ENCODE assay signal across 1 cellular context in the genomic region with DNA sequence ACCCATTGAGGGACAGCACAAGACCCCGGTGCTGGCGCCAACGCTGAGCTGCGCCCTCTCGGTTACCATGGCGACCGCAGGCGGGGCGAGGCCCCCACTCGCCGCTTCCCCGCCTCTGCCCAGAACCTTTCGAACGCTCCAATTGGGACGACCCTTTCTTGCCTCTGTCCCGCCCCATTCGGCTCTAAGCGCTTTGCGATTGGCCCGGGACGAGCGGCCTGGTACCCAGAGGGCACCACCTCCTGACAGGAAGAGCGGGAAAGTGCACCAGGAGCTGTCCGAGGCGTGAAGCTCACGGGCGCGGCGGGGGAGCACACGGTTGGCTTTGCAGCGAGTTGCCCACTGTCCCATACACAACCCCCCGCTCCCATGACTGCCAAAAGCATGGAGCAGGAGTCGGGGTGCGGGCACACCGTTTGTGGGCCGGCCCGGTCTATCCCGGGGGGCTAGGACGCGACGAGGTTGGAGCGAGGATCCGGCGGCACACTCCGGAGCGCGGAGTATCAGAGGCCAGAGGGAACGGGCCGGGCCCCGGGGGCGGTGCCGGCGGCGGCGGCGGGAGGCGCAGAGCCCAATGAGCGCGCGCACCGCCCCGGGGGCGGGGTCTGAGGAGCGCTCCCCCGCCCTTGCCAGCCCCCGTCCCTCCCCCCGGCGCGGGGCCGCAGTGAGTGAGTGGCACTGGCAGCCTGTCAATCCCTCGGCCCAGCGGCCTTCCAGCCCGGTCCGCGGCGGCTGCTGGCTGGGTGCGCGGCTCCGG.
TF ChIP-seq lines count a peak whose summit lies in the region.

No MANE protein-coding gene starts in this region.

TF ChIP-seq in GM12878, 131 proteins besides CTCF, POLR2A, EP300 and RAD21 (continued from another document and continues in another):
- TF ChIP-seq RELB (IDR thresholded peaks at IDR 0.05; ENCODE audit: low read depth) (0 out of 2 replicates have a peak, but pooled peaks have one; percentile 33), MTA3 (IDR thresholded peaks at IDR 0.05; ENCODE audit: borderline replicate concordance, low read length) (no peak), NR2F1 (conservative IDR thresholded peaks at IDR 0.05) (no peak), TCF12 (IDR thresholded peaks at IDR 0.05; ENCODE audit: low read depth, low read length) (0 out of 2 replicates have a peak, but pooled peaks have one; percentile 42), ZNF274 (IDR thresholded peaks at IDR 0.05; ENCODE audit: insufficient read depth, insufficient read length) (no peak), MEF2A (IDR thresholded peaks at IDR 0.05; ENCODE audit: insufficient read depth, low read depth, low read length) (no peak), NR2C2 (IDR thresholded peaks at IDR 0.05; ENCODE audit: borderline replicate concordance, control insufficient read depth, insufficient read length, low read depth) (no peak), SPI1 (IDR thresholded peaks at IDR 0.05; ENCODE audit: borderline replicate concordance, insufficient read depth, low read depth, low read length) (no peak), ZNF384 (IDR thresholded peaks at IDR 0.05; ENCODE audit: borderline replicate concordance, low read depth, low read length) (no peak), NFIC (IDR thresholded peaks at IDR 0.05; ENCODE audit: low read depth, low read length) (no peak), SUZ12 (IDR thresholded peaks at IDR 0.05; ENCODE audit: unreplicated experiment) (no peak), LARP7 (IDR thresholded peaks at IDR 0.05) (peak; percentile 87), RAD51 (IDR thresholded peaks at IDR 0.05) (no peak), ZNF24 (IDR thresholded peaks at IDR 0.05) (no peak), SREBF2 (IDR thresholded peaks at IDR 0.05; ENCODE audit: low read length) (no peak), HDGF (IDR thresholded peaks at IDR 0.05) (peak; percentile 85), PAX5 (IDR thresholded peaks at IDR 0.05; ENCODE audit: borderline replicate concordance, low read depth, low read length) (no peak), USF1 (IDR thresholded peaks at IDR 0.05; ENCODE audit: borderline replicate concordance, extremely low read length, insufficient read depth, low read depth, low read length) (no peak), FOS (IDR thresholded peaks at IDR 0.05; ENCODE audit: borderline replicate concordance, extremely low read depth, insufficient read length) (peak; percentile 6), PML (IDR thresholded peaks at IDR 0.05; ENCODE audit: low read length) (no peak), MYC (IDR thresholded peaks at IDR 0.05; ENCODE audit: insufficient read depth, insufficient read length, insufficient replicate concordance, low read length, severe bottlenecking) (no peak), BCL11A (IDR thresholded peaks at IDR 0.05; ENCODE audit: low read depth, low read length) (no peak), MTA2 (IDR thresholded peaks at IDR 0.05; ENCODE audit: low read depth) (no peak), SMARCA5 (IDR thresholded peaks at IDR 0.05) (peak; percentile 99), CREM (IDR thresholded peaks at IDR 0.05; ENCODE audit: low read depth) (no peak), RUNX3 (IDR thresholded peaks at IDR 0.05; ENCODE audit: low read length) (no peak), HDAC6 (IDR thresholded peaks at IDR 0.05; ENCODE audit: unreplicated experiment) (no peak), CBX3 (IDR thresholded peaks at IDR 0.05; ENCODE audit: borderline replicate concordance, low read depth) (no peak), RB1 (IDR thresholded peaks at IDR 0.05; ENCODE audit: borderline replicate concordance) (peak; percentile 98), HCFC1 (IDR thresholded peaks at IDR 0.05; ENCODE audit: low read length) (no peak), JUNB (IDR thresholded peaks at IDR 0.05) (no peak), YY1 (IDR thresholded peaks at IDR 0.05; ENCODE audit: low read depth, low read length) (no peak), NRF1 (conservative IDR thresholded peaks at IDR 0.05; ENCODE audit: low read depth, low read length) (no peak), HSF1 (IDR thresholded peaks at IDR 0.05; ENCODE audit: low read depth, low read length) (no peak), RCOR1 (conservative IDR thresholded peaks at IDR 0.05; ENCODE audit: low read depth, low read length) (no peak), YBX1 (IDR thresholded peaks at IDR 0.05) (no peak), IKZF2 (IDR thresholded peaks at IDR 0.05) (peak; percentile 57 to 67)
- TF ChIP-seq, protein P1, sequence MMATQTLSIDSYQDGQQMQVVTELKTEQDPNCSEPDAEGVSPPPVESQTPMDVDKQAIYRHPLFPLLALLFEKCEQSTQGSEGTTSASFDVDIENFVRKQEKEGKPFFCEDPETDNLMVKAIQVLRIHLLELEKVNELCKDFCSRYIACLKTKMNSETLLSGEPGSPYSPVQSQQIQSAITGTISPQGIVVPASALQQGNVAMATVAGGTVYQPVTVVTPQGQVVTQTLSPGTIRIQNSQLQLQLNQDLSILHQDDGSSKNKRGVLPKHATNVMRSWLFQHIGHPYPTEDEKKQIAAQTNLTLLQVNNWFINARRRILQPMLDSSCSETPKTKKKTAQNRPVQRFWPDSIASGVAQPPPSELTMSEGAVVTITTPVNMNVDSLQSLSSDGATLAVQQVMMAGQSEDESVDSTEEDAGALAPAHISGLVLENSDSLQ (IDR thresholded peaks at IDR 0.05): peak; percentile 89
- TF ChIP-seq, protein P2, sequence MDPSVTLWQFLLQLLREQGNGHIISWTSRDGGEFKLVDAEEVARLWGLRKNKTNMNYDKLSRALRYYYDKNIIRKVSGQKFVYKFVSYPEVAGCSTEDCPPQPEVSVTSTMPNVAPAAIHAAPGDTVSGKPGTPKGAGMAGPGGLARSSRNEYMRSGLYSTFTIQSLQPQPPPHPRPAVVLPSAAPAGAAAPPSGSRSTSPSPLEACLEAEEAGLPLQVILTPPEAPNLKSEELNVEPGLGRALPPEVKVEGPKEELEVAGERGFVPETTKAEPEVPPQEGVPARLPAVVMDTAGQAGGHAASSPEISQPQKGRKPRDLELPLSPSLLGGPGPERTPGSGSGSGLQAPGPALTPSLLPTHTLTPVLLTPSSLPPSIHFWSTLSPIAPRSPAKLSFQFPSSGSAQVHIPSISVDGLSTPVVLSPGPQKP (IDR thresholded peaks at IDR 0.05; ENCODE audit: low read depth, low read length): no peak
- TF ChIP-seq, protein P3, sequence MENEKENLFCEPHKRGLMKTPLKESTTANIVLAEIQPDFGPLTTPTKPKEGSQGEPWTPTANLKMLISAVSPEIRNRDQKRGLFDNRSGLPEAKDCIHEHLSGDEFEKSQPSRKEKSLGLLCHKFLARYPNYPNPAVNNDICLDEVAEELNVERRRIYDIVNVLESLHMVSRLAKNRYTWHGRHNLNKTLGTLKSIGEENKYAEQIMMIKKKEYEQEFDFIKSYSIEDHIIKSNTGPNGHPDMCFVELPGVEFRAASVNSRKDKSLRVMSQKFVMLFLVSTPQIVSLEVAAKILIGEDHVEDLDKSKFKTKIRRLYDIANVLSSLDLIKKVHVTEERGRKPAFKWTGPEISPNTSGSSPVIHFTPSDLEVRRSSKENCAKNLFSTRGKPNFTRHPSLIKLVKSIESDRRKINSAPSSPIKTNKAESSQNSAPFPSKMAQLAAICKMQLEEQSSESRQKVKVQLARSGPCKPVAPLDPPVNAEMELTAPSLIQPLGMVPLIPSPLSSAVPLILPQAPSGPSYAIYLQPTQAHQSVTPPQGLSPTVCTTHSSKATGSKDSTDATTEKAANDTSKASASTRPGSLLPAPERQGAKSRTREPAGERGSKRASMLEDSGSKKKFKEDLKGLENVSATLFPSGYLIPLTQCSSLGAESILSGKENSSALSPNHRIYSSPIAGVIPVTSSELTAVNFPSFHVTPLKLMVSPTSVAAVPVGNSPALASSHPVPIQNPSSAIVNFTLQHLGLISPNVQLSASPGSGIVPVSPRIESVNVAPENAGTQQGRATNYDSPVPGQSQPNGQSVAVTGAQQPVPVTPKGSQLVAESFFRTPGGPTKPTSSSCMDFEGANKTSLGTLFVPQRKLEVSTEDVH (IDR thresholded peaks at IDR 0.05; ENCODE audit: low read depth, partially characterized antibody): peak; percentile 84
- TF ChIP-seq, protein P4, sequence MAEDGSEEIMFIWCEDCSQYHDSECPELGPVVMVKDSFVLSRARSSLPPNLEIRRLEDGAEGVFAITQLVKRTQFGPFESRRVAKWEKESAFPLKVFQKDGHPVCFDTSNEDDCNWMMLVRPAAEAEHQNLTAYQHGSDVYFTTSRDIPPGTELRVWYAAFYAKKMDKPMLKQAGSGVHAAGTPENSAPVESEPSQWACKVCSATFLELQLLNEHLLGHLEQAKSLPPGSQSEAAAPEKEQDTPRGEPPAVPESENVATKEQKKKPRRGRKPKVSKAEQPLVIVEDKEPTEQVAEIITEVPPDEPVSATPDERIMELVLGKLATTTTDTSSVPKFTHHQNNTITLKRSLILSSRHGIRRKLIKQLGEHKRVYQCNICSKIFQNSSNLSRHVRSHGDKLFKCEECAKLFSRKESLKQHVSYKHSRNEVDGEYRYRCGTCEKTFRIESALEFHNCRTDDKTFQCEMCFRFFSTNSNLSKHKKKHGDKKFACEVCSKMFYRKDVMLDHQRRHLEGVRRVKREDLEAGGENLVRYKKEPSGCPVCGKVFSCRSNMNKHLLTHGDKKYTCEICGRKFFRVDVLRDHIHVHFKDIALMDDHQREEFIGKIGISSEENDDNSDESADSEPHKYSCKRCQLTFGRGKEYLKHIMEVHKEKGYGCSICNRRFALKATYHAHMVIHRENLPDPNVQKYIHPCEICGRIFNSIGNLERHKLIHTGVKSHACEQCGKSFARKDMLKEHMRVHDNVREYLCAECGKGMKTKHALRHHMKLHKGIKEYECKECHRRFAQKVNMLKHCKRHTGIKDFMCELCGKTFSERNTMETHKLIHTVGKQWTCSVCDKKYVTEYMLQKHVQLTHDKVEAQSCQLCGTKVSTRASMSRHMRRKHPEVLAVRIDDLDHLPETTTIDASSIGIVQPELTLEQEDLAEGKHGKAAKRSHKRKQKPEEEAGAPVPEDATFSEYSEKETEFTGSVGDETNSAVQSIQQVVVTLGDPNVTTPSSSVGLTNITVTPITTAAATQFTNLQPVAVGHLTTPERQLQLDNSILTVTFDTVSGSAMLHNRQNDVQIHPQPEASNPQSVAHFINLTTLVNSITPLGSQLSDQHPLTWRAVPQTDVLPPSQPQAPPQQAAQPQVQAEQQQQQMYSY (CRISPR knock-in tag; IDR thresholded peaks at IDR 0.05): no peak
- TF ChIP-seq, protein P5, sequence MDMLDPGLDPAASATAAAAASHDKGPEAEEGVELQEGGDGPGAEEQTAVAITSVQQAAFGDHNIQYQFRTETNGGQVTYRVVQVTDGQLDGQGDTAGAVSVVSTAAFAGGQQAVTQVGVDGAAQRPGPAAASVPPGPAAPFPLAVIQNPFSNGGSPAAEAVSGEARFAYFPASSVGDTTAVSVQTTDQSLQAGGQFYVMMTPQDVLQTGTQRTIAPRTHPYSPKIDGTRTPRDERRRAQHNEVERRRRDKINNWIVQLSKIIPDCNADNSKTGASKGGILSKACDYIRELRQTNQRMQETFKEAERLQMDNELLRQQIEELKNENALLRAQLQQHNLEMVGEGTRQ (IDR thresholded peaks at IDR 0.05; ENCODE audit: borderline replicate concordance, low read depth, low read length): no peak
- TF ChIP-seq, protein P6, sequence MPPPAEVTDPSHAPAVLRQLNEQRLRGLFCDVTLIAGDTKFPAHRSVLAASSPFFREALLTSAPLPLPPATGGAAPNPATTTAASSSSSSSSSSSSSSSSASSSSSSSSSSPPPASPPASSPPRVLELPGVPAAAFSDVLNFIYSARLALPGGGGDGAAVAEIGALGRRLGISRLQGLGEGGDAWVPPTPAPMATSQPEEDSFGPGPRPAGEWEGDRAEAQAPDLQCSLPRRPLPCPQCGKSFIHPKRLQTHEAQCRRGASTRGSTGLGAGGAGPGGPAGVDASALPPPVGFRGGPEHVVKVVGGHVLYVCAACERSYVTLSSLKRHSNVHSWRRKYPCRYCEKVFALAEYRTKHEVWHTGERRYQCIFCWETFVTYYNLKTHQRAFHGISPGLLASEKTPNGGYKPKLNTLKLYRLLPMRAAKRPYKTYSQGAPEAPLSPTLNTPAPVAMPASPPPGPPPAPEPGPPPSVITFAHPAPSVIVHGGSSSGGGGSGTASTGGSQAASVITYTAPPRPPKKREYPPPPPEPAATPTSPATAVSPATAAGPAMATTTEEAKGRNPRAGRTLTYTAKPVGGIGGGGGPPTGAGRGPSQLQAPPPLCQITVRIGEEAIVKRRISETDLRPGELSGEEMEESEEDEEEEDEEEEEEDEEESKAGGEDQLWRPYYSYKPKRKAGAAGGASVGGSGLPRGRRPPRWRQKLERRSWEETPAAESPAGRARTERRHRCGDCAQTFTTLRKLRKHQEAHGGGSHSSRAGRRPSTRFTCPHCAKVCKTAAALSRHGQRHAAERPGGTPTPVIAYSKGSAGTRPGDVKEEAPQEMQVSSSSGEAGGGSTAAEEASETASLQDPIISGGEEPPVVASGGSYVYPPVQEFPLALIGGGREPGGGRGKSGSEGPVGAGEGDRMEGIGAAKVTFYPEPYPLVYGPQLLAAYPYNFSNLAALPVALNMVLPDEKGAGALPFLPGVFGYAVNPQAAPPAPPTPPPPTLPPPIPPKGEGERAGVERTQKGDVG (CRISPR knock-in tag; IDR thresholded peaks at IDR 0.05): no peak
